Comparison of ENCODE assay signal across 31 cellular contexts in genomic region chr16:67953641-67954375, GRCh38. TPM values are rescaled to one million over a fixed set of nuclear protein-coding genes. Genes with fewer than 3 reads are reported as not detected.
"Had no signal": no experiment of that assay in that cellular context is flagged by ENCODE, and none has a peak within 500 bp of the region (broad histone marks: within the 10 kb centered on the region; RNA-seq: fewer than 3 reads in every experiment).

No MANE protein-coding gene starts in this region.

- H3K4me1 ChIP-seq: body of pancreas, foreskin keratinocyte, pancreas had no signal

- H3K27me3 ChIP-seq: body of pancreas, foreskin keratinocyte, hepatocyte, left lung, neutrophil, pancreas, stomach, testis, vagina had no signal

- H3K9me3 Mint-ChIP-seq: activated naive CD4-positive, alpha-beta T cell treated with anti-CD3 and anti-CD28 coated beads, Interleukin-2, amount 50 U/mL, for 24 hours; activated T-helper 1 cell treated with anti-CD3 and anti-CD28 coated beads, Interleukin-12 subunit alpha, Interleukin-12 subunit beta, Interleukin-2, Interleukin-4 antibody, amounts not matched to agents 30 ng/mL and 10 ng/mL and 1 ng/mL, durations not matched to agents 14 hours and 24 hours and 36 hours; immature natural killer cell; mesothelial cell of epicardium; naive thymus-derived CD8-positive, alpha-beta T cell; type B pancreatic cell; WTC11 had no signal

- ATAC-seq: activated CD4-positive, alpha-beta T cell treated with anti-CD3 and anti-CD28 coated beads for 36 hours; body of pancreas; foreskin keratinocyte; left lung; naive thymus-derived CD8-positive, alpha-beta T cell; right cardiac atrium; WTC11 had no signal

- H3K9me3 ChIP-seq: body of pancreas, left lung, neutrophil, pancreas, psoas muscle, stomach, testis, vagina had no signal

- DNase-seq: activated CD4-positive, alpha-beta T cell treated with anti-CD3 and anti-CD28 coated beads for 36 hours; activated CD4-positive, alpha-beta T cell treated with anti-CD3 and anti-CD28 coated beads, Interleukin-2, amount 50 U/mL, for 48 hours; activated gamma-delta T cell; anterior cingulate cortex; body of pancreas; dermis blood vessel endothelial cell; effector CD8-positive, alpha-beta T cell; foreskin keratinocyte; glutamatergic neuron; immature natural killer cell; left lung; mammary epithelial cell; naive thymus-derived CD8-positive, alpha-beta T cell; stimulated activated CD4-positive, alpha-beta T cell treated with anti-CD3 and anti-CD28 coated beads, Interleukin-1b, Interleukin-23, amount 100 ng/mL, for 48 hours; stomach; T-helper 9 cell; testis had no signal

- H3K27me3 Mint-ChIP-seq: activated CD4-positive, alpha-beta T cell treated with anti-CD3 and anti-CD28 coated beads for 36 hours; activated naive CD4-positive, alpha-beta T cell treated with anti-CD3 and anti-CD28 coated beads, Interleukin-2, amount 50 U/mL, for 24 hours; naive thymus-derived CD8-positive, alpha-beta T cell; type B pancreatic cell had no signal

- H3K4me3 ChIP-seq: body of pancreas, hepatocyte, left lung, pancreas, psoas muscle, stomach, testis, vagina had no signal

- H3K4me3 Mint-ChIP-seq: activated CD4-positive, alpha-beta T cell treated with anti-CD3 and anti-CD28 coated beads for 36 hours; activated naive CD4-positive, alpha-beta T cell treated with anti-CD3 and anti-CD28 coated beads, Interleukin-2, amount 50 U/mL, for 24 hours; activated T-helper 1 cell treated with anti-CD3 and anti-CD28 coated beads, Interleukin-12 subunit alpha, Interleukin-12 subunit beta, Interleukin-2, Interleukin-4 antibody, amounts not matched to agents 30 ng/mL and 10 ng/mL and 1 ng/mL, durations not matched to agents 14 hours and 24 hours and 36 hours; immature natural killer cell; mesothelial cell of epicardium; naive thymus-derived CD8-positive, alpha-beta T cell; type B pancreatic cell; WTC11 had no signal

- H3K27ac ChIP-seq: body of pancreas, foreskin keratinocyte, hepatocyte, left lung, neutrophil, pancreas, psoas muscle, testis, vagina had no signal

- H3K4me1 Mint-ChIP-seq: activated CD4-positive, alpha-beta T cell treated with anti-CD3 and anti-CD28 coated beads for 36 hours; activated naive CD4-positive, alpha-beta T cell treated with anti-CD3 and anti-CD28 coated beads, Interleukin-2, amount 50 U/mL, for 24 hours; immature natural killer cell; mesothelial cell of epicardium; WTC11 had no signal

- H3K27ac Mint-ChIP-seq: activated CD4-positive, alpha-beta T cell treated with anti-CD3 and anti-CD28 coated beads for 36 hours; activated naive CD4-positive, alpha-beta T cell treated with anti-CD3 and anti-CD28 coated beads, Interleukin-2, amount 50 U/mL, for 24 hours; activated T-helper 1 cell treated with anti-CD3 and anti-CD28 coated beads, Interleukin-12 subunit alpha, Interleukin-12 subunit beta, Interleukin-2, Interleukin-4 antibody, amounts not matched to agents 30 ng/mL and 10 ng/mL and 1 ng/mL, durations not matched to agents 14 hours and 24 hours and 36 hours; mesothelial cell of epicardium; naive thymus-derived CD8-positive, alpha-beta T cell; type B pancreatic cell; WTC11 had no signal

RNA-seq across cellular contexts. Expression of gene CTRL, which starts 22.1 kb away (rescaled TPM):
- total RNA-seq: cardiac septum, kidney epithelial cell had no signal

RNA-seq across cellular contexts. Expression of gene DPEP3, which starts 26.5 kb away (rescaled TPM):
- total RNA-seq: activated T-helper 1 cell treated with anti-CD3 and anti-CD28 coated beads, Interleukin-12 subunit alpha, Interleukin-12 subunit beta, Interleukin-2, Interleukin-4 antibody, amounts not matched to agents 30 ng/mL and 10 ng/mL and 1 ng/mL, durations not matched to agents 14 hours and 24 hours and 36 hours; body of pancreas; cardiac septum; dermis blood vessel endothelial cell; foreskin keratinocyte; hepatocyte; kidney epithelial cell; mammary epithelial cell; mesothelial cell of epicardium; right cardiac atrium; skeletal muscle tissue; stomach; vagina had no signal
- polyA plus RNA-seq: foreskin keratinocyte, hepatocyte, mammary epithelial cell, pancreas, right cardiac atrium, stomach had no signal
